ENCODE assay signal across 17 cellular contexts in the genomic region with DNA sequence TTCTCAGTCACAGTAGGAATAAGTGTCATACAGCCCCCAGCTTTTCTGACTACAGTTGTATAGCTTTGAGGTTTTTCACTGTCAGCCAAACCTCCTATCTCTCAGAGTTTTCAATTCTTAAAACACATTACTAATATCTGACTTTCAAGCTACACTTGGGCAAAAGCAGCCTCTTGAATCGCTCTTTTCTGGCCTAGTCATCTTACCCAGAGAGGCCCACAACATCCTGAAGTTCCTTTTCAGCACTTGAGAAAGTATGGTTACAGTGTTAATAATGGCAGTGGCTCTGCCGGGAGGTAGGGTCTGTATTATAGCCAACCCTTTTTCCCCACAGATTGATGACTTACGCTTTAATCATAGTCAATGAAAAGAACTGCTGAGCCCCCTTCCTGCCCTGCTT.
DNase-seq lines count a peak whose midpoint lies in the region; ATAC-seq and TF ChIP-seq lines count a peak whose summit lies in the region.
"Had no signal": no experiment of that assay in that cellular context is flagged by ENCODE, and none has a peak within 500 bp of the region (broad histone marks: within the 10 kb centered on the region; RNA-seq: fewer than 3 reads in every experiment).

No MANE protein-coding gene starts in this region.

- peak overlapping the region; percentile 39 for H3K27ac Mint-ChIP-seq in Caco-2 (ENCODE audit: unreplicated experiment)
- H3K27ac Mint-ChIP-seq in WTC11: peak overlapping the region; percentile 28; the same call in 1 of the 2 replicates
- H3K27ac Mint-ChIP-seq: B cell, immature natural killer cell, naive B cell, T-cell had no signal

- 91 to 93% methylated on average over 3 of the region's 3 CpGs for WGBS in lower leg skin, 2 donors
- 85 to 94% methylated on average over 3 of the region's 3 CpGs for WGBS in body of pancreas, 2 donors

- TF ChIP-seq CTCF in Caco-2 (IDR thresholded peaks at IDR 0.05; ENCODE audit: insufficient read depth in 1 of 2, low read depth in 1 of 2, low read length in 1 of 2, severe bottlenecking in 1 of 2, unreplicated experiment in 1 of 2) (no peak), GM12865 (IDR thresholded peaks at IDR 0.05; ENCODE audit: insufficient read depth, low read depth, low read length, missing control alignments) (no peak), WTC11 (IDR thresholded peaks at IDR 0.05) (no peak), left lung (IDR thresholded peaks at IDR 0.05) (no peak), lower leg skin (IDR thresholded peaks at IDR 0.05) (no peak), body of pancreas (IDR thresholded peaks at IDR 0.05) (no peak)

- TF ChIP-seq POLR2A in lower leg skin (IDR thresholded peaks at IDR 0.05) (no peak), body of pancreas (IDR thresholded peaks at IDR 0.05) (no peak)

- H3K36me3 Mint-ChIP-seq in Caco-2 (ENCODE audit: insufficient read depth, unreplicated experiment) (peaks cover 59% of the 10 kb centered on the region), WTC11 (peaks cover 2% of the 10 kb centered on the region; the same call in 1 of the 2 replicates)

- H3K4me1 Mint-ChIP-seq in Caco-2 (ENCODE audit: low read depth, unreplicated experiment): no peaks in the 10 kb centered on the region
- H3K4me1 Mint-ChIP-seq in WTC11: peaks cover 20% of the 10 kb centered on the region

- H3K27me3 ChIP-seq in Caco-2 (replicated peaks; ENCODE audit: control insufficient read depth, insufficient read depth, low read length): no peaks in the 10 kb centered on the region
- no peaks in the 10 kb centered on the region for H3K27me3 ChIP-seq in left lung
- no peaks in the 10 kb centered on the region for H3K27me3 ChIP-seq in body of pancreas
- H3K27me3 ChIP-seq: cardiac muscle cell, tibial artery had no signal

- H3K27ac ChIP-seq in left lung (no peak overlapping the region), body of pancreas (no peak overlapping the region)
- H3K27ac ChIP-seq: cardiac muscle cell, tibial artery had no signal

- H3K4me3 Mint-ChIP-seq in Caco-2 (ENCODE audit: unreplicated experiment): no peak overlapping the region
- H3K4me3 Mint-ChIP-seq in WTC11: no peak overlapping the region
- H3K4me3 Mint-ChIP-seq: B cell, IgD-negative memory B cell, immature natural killer cell, naive B cell, T-cell had no signal

- H3K9me3 ChIP-seq in Caco-2: no peaks in the 10 kb centered on the region
- no peaks in the 10 kb centered on the region for H3K9me3 ChIP-seq in left lung
- no peaks in the 10 kb centered on the region for H3K9me3 ChIP-seq in body of pancreas
- H3K9me3 ChIP-seq: tibial artery had no signal

- POLR2A ChIA-PET in Caco-2 (lab: Charles Lee): no interaction called here
- POLR2A ChIA-PET in WTC11 (lab: Charles Lee): no interaction called here

- no peaks in the 10 kb centered on the region for H3K36me3 ChIP-seq in Caco-2 (ENCODE audit: control insufficient read depth, insufficient read depth, low read length)
- peaks cover 0 to 16% of the 10 kb centered on the region in 2 donors for H3K36me3 ChIP-seq in left lung
- H3K36me3 ChIP-seq in body of pancreas (replicated peaks in 1 of 2; ENCODE audit: insufficient read depth in 1 of 2, low read depth in 2 of 2): no peaks in the 10 kb centered on the region
- H3K36me3 ChIP-seq: cardiac muscle cell, tibial artery had no signal

- BruUV-seq in Caco-2 (replicated peaks; lab: Mats Ljungman, UMichigan): no TSS peak

- H3K4me1 ChIP-seq in Caco-2 (no peaks in the 10 kb centered on the region), left lung (peaks cover under 1 to 7% of the 10 kb centered on the region in 2 donors), body of pancreas (peaks cover 18% of the 10 kb centered on the region)

- H3K4me3 ChIP-seq in Caco-2 (ENCODE audit: low read depth, low read length) (no peak overlapping the region), GM12865 (ENCODE audit: low read depth, low read length) (no peak overlapping the region), left lung (no peak overlapping the region), lower leg skin (ENCODE audit: low read depth, poor library complexity, severe bottlenecking) (no peak overlapping the region), body of pancreas (no peak overlapping the region)
- H3K4me3 ChIP-seq: cardiac muscle cell, tibial artery had no signal

- no peak for DNase-seq in Caco-2
- peak; percentile 41 for DNase-seq in GM12865 (ENCODE audit: low read depth)
- DNase-seq in WTC11 (ENCODE audit: low spot score): no peak
- no peak for DNase-seq in left lung
- no peak for DNase-seq in lower leg skin (ENCODE audit: low spot score in 2 of 2)
- no peak for DNase-seq in cerebellar nuclear complex (lab: John Stamatoyannopoulos, UW)
- DNase-seq in body of pancreas: no peak
- DNase-seq: immature natural killer cell, naive B cell, NCI-H187 treated with DMSO at 0.1 percent for 48 hours, T-cell, tibial artery had no signal

- CTCF ChIA-PET in Caco-2 (lab: Charles Lee) (no interaction called here), WTC11 (lab: Charles Lee) (no interaction called here)

- H3K9me3 Mint-ChIP-seq in Caco-2 (ENCODE audit: unreplicated experiment) (no peaks in the 10 kb centered on the region), WTC11 (no peaks in the 10 kb centered on the region)
- H3K9me3 Mint-ChIP-seq: IgD-negative memory B cell, immature natural killer cell, naive B cell, T-cell had no signal

- intact Hi-C loops in Caco-2 (cut with micrococcal nuclease; ENCODE audit: unreplicated experiment) (no loop called here), left lung (cut with DNase I) (no loop called here), lower leg skin (cut with DNase I; ENCODE audit: low total_unique reads) (no loop called here), body of pancreas (cut with DNase I) (no loop called here)

- H3K27me3 Mint-ChIP-seq in Caco-2 (ENCODE audit: insufficient read depth, unreplicated experiment) (no peaks in the 10 kb centered on the region), WTC11 (ENCODE audit: low read depth) (no peaks in the 10 kb centered on the region)
- H3K27me3 Mint-ChIP-seq: B cell, IgD-negative memory B cell, naive B cell had no signal

- ATAC-seq in WTC11: no peak
- peak; percentile 62 for ATAC-seq in left lung
- no peak for ATAC-seq in body of pancreas
- ATAC-seq: esophagus mucosa, Right ventricle myocardium inferior, T-cell had no signal

TF ChIP-seq in WTC11, 78 proteins besides CTCF, POLR2A, EP300 and RAD21 (continues in another document):
- TF ChIP-seq ESRRA (CRISPR knock-in tag; IDR thresholded peaks at IDR 0.05; ENCODE audit: borderline replicate concordance) (no peak), IRF2 (CRISPR knock-in tag; IDR thresholded peaks at IDR 0.05; ENCODE audit: borderline replicate concordance, low read depth) (no peak)
- TF ChIP-seq, protein P1, sequence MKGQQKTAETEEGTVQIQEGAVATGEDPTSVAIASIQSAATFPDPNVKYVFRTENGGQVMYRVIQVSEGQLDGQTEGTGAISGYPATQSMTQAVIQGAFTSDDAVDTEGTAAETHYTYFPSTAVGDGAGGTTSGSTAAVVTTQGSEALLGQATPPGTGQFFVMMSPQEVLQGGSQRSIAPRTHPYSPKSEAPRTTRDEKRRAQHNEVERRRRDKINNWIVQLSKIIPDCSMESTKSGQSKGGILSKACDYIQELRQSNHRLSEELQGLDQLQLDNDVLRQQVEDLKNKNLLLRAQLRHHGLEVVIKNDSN (CRISPR knock-in tag; IDR thresholded peaks at IDR 0.05): no peak
- TF ChIP-seq, protein P2, sequence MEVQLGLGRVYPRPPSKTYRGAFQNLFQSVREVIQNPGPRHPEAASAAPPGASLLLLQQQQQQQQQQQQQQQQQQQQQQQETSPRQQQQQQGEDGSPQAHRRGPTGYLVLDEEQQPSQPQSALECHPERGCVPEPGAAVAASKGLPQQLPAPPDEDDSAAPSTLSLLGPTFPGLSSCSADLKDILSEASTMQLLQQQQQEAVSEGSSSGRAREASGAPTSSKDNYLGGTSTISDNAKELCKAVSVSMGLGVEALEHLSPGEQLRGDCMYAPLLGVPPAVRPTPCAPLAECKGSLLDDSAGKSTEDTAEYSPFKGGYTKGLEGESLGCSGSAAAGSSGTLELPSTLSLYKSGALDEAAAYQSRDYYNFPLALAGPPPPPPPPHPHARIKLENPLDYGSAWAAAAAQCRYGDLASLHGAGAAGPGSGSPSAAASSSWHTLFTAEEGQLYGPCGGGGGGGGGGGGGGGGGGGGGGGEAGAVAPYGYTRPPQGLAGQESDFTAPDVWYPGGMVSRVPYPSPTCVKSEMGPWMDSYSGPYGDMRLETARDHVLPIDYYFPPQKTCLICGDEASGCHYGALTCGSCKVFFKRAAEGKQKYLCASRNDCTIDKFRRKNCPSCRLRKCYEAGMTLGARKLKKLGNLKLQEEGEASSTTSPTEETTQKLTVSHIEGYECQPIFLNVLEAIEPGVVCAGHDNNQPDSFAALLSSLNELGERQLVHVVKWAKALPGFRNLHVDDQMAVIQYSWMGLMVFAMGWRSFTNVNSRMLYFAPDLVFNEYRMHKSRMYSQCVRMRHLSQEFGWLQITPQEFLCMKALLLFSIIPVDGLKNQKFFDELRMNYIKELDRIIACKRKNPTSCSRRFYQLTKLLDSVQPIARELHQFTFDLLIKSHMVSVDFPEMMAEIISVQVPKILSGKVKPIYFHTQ (CRISPR knock-in tag; IDR thresholded peaks at IDR 0.05): no peak
- TF ChIP-seq, protein P3, sequence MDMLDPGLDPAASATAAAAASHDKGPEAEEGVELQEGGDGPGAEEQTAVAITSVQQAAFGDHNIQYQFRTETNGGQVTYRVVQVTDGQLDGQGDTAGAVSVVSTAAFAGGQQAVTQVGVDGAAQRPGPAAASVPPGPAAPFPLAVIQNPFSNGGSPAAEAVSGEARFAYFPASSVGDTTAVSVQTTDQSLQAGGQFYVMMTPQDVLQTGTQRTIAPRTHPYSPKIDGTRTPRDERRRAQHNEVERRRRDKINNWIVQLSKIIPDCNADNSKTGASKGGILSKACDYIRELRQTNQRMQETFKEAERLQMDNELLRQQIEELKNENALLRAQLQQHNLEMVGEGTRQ (CRISPR knock-in tag; IDR thresholded peaks at IDR 0.05): no peak
